Comparison of ENCODE assay signal across 11 cellular contexts in the genomic region with DNA sequence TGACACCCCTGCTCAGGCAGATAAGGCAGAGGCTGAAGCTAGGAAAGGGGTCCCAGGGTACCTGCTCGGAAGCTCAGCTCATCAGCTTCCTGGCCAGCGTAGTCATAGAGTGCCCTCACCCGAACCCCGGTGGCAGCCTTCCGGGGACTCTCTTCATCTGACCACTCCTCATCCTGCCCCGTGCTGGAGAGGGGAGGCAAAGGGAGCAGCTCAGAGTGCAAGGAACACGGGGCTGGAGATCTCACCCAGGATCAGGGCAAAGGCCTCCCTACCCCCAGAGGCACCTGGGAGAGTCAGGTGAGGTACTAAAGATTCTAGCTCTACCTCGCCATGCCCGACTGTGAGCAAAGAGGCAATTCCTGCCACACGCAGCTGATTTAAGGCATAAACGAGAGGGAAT. TPM values are rescaled to one million over a fixed set of nuclear protein-coding genes. Genes with fewer than 3 reads are reported as not detected.
DNase-seq lines count a peak whose midpoint lies in the region; ATAC-seq and TF ChIP-seq lines count a peak whose summit lies in the region.
"Had no signal": no experiment of that assay in that cellular context is flagged by ENCODE, and none has a peak within 500 bp of the region (broad histone marks: within the 10 kb centered on the region; RNA-seq: fewer than 3 reads in every experiment).

No MANE protein-coding gene starts in this region.

- ATAC-seq in heart right ventricle (no peak), SK-N-SH treated with all-trans-retinoic acid at 6 μM for 48 hours (no peak), HG03280 (IDR thresholded peaks at IDR 0.05; ENCODE audit: unreplicated experiment) (no peak)

- H3K4me1 ChIP-seq in heart right ventricle = peaks cover 29 to 85% (median 59%) of the 10 kb centered on the region in 9 donors
- peaks cover 21 to 23% of the 10 kb centered on the region in 2 experiments for H3K4me1 ChIP-seq in neutrophil (ENCODE audit: control insufficient read depth in 1 of 2, insufficient read depth in 1 of 2, low read depth in 1 of 2, low read length in 1 of 2)
- peaks cover 35% of the 10 kb centered on the region for H3K4me1 ChIP-seq in vagina

- 79 to 87% methylated on average over 11 of the region's 11 CpGs for WGBS in heart right ventricle, 2 donors

- H3K36me3 ChIP-seq in heart right ventricle (peaks cover 0 to 57% (median 12%) of the 10 kb centered on the region in 9 donors), neutrophil (peaks cover 17% of the 10 kb centered on the region), vagina (peaks cover 0 to 27% of the 10 kb centered on the region in 2 donors)

- H3K9me3 Mint-ChIP-seq in dendritic cell treated with granulocyte-macrophage colony-stimulating factor and Interleukin-4, amounts not matched to agents 40 ng/mL and 50 ng/mL, for 4 days = no peaks in the 10 kb centered on the region

- no peak overlapping the region for H3K4me3 Mint-ChIP-seq in dendritic cell treated with granulocyte-macrophage colony-stimulating factor and Interleukin-4, amounts not matched to agents 40 ng/mL and 50 ng/mL, for 4 days

- H3K27me3 ChIP-seq in heart right ventricle = peaks cover 0 to 3% (median 0%) of the 10 kb centered on the region in 7 donors
- H3K27me3 ChIP-seq in neutrophil = peaks cover 5% of the 10 kb centered on the region
- no peaks in the 10 kb centered on the region for H3K27me3 ChIP-seq in vagina

- H3K36me3 Mint-ChIP-seq in dendritic cell treated with granulocyte-macrophage colony-stimulating factor and Interleukin-4, amounts not matched to agents 40 ng/mL and 50 ng/mL, for 4 days (ENCODE audit: low read depth) = peaks cover 36% of the 10 kb centered on the region

- peak overlapping the region; percentile 92 to 100 (median 98) for H3K27ac ChIP-seq in heart right ventricle
- peak overlapping the region; percentile 81 for H3K27ac ChIP-seq in neutrophil
- H3K27ac ChIP-seq in vagina = peak overlapping the region; percentile 98

- DNase-seq in heart right ventricle = no peak
- no peak for DNase-seq in cardiac septum (ENCODE audit: low spot score)
- no peak for DNase-seq in vagina (ENCODE audit: extremely low spot score in 2 of 2)
- no peak for DNase-seq in Kasumi-1 (lab: John Stamatoyannopoulos, UW)
- DNase-seq: activated T-cell treated with anti-CD3 and anti-CD28 coated beads, Interleukin-2, amount 50 U/mL, for 48 hours; GF-D8; PC-3 had no signal

- peaks cover 40% of the 10 kb centered on the region for H3K4me1 Mint-ChIP-seq in dendritic cell treated with granulocyte-macrophage colony-stimulating factor and Interleukin-4, amounts not matched to agents 40 ng/mL and 50 ng/mL, for 4 days (ENCODE audit: low read depth)

- intact Hi-C loops in heart right ventricle (cut with DNase I) (loop anchor here (2.0 to 10.0 kb wide), 9 partner anchors 34 to 229 kb away; a partner anchor contains a TSS), cardiac septum (cut with DNase I) (loop anchor here (5.0 kb wide), 1 partner anchor 229 kb away; a partner anchor contains a TSS), vagina (cut with DNase I) (loop anchor here (5.0 kb wide), 3 partner anchors 34 to 174 kb away; a partner anchor contains a TSS)
- intact Hi-C loops in dendritic cell treated with granulocyte-macrophage colony-stimulating factor and Interleukin-4, amounts not matched to agents 40 ng/mL and 50 ng/mL, for 4 days (cut with micrococcal nuclease) = no loop called here

- peak overlapping the region; percentile 91 for H3K27ac Mint-ChIP-seq in dendritic cell treated with granulocyte-macrophage colony-stimulating factor and Interleukin-4, amounts not matched to agents 40 ng/mL and 50 ng/mL, for 4 days

- no peaks in the 10 kb centered on the region for H3K27me3 Mint-ChIP-seq in dendritic cell treated with granulocyte-macrophage colony-stimulating factor and Interleukin-4, amounts not matched to agents 40 ng/mL and 50 ng/mL, for 4 days

- no peak for TF ChIP-seq CTCF in heart right ventricle (IDR thresholded peaks at IDR 0.05)
- TF ChIP-seq CTCF in neutrophil (IDR thresholded peaks at IDR 0.05) = no peak
- no peak for TF ChIP-seq CTCF in vagina (IDR thresholded peaks at IDR 0.05)

- H3K4me3 ChIP-seq in heart right ventricle = peak overlapping the region in 2 of 10 donors; percentile 75 to 87
- no peak overlapping the region for H3K4me3 ChIP-seq in neutrophil (ENCODE audit: low read depth in 1 of 2, low read length in 1 of 2)
- no peak overlapping the region for H3K4me3 ChIP-seq in vagina

- no peak for TF ChIP-seq POLR2A in vagina (IDR thresholded peaks at IDR 0.05)

- H3K9me3 ChIP-seq in heart right ventricle (no peaks in the 10 kb centered on the region), neutrophil (no peaks in the 10 kb centered on the region), vagina (no peaks in the 10 kb centered on the region)

TF ChIP-seq in SK-N-SH treated with all-trans-retinoic acid at 6 μM for 48 hours, 23 proteins besides CTCF, POLR2A, EP300 and RAD21:
- TF ChIP-seq BACH2 (CRISPR knock-in tag; IDR thresholded peaks at IDR 0.05; ENCODE audit: borderline replicate concordance) (no peak), ZFP3 (CRISPR knock-in tag; IDR thresholded peaks at IDR 0.05) (no peak), ESRRG (CRISPR knock-in tag; IDR thresholded peaks at IDR 0.05) (no peak), ZFP30 (CRISPR knock-in tag; IDR thresholded peaks at IDR 0.05) (no peak), GLIS3 (CRISPR knock-in tag; IDR thresholded peaks at IDR 0.05) (no peak), ARNTL (CRISPR knock-in tag; IDR thresholded peaks at IDR 0.05; ENCODE audit: borderline replicate concordance, low read depth) (no peak)
- TF ChIP-seq, protein P1, sequence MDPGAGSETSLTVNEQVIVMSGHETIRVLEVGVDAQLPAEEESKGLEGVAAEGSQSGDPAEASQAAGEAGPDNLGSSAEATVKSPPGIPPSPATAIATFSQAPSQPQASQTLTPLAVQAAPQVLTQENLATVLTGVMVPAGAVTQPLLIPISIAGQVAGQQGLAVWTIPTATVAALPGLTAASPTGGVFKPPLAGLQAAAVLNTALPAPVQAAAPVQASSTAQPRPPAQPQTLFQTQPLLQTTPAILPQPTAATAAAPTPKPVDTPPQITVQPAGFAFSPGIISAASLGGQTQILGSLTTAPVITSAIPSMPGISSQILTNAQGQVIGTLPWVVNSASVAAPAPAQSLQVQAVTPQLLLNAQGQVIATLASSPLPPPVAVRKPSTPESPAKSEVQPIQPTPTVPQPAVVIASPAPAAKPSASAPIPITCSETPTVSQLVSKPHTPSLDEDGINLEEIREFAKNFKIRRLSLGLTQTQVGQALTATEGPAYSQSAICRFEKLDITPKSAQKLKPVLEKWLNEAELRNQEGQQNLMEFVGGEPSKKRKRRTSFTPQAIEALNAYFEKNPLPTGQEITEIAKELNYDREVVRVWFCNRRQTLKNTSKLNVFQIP (CRISPR knock-in tag; IDR thresholded peaks at IDR 0.05; ENCODE audit: borderline replicate concordance, low read depth) = no peak
- TF ChIP-seq, protein P2, sequence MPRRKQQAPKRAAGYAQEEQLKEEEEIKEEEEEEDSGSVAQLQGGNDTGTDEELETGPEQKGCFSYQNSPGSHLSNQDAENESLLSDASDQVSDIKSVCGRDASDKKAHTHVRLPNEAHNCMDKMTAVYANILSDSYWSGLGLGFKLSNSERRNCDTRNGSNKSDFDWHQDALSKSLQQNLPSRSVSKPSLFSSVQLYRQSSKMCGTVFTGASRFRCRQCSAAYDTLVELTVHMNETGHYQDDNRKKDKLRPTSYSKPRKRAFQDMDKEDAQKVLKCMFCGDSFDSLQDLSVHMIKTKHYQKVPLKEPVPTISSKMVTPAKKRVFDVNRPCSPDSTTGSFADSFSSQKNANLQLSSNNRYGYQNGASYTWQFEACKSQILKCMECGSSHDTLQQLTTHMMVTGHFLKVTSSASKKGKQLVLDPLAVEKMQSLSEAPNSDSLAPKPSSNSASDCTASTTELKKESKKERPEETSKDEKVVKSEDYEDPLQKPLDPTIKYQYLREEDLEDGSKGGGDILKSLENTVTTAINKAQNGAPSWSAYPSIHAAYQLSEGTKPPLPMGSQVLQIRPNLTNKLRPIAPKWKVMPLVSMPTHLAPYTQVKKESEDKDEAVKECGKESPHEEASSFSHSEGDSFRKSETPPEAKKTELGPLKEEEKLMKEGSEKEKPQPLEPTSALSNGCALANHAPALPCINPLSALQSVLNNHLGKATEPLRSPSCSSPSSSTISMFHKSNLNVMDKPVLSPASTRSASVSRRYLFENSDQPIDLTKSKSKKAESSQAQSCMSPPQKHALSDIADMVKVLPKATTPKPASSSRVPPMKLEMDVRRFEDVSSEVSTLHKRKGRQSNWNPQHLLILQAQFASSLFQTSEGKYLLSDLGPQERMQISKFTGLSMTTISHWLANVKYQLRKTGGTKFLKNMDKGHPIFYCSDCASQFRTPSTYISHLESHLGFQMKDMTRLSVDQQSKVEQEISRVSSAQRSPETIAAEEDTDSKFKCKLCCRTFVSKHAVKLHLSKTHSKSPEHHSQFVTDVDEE (CRISPR knock-in tag; IDR thresholded peaks at IDR 0.05) = no peak

RNA-seq across cellular contexts. Expression of a gene that starts 1.6 kb away (rescaled TPM):
- total RNA-seq in heart right ventricle (10 to 100 TPM; 55.7 to 69.7 (median 62.9) TPM), cardiac septum (72.3 TPM), vagina (79.3 TPM)
- polyA plus RNA-seq in heart right ventricle = 10 to 100 TPM; 47.8 to 70.2 TPM

RNA-seq across cellular contexts. Expression of a gene that starts 7.9 kb away (rescaled TPM):
- total RNA-seq in heart right ventricle (100 to 1,000 TPM; 146 to 335 (median 257) TPM), cardiac septum (295 TPM), vagina (59.4 TPM)
- polyA plus RNA-seq in heart right ventricle = 100 to 1,000 TPM; 163 to 209 TPM

RNA-seq across cellular contexts. Expression of a gene that starts 36.5 kb away (rescaled TPM):
- total RNA-seq in heart right ventricle = 10 to 100 TPM in 4 of 10 donors, 1 to 10 TPM in 6; 6.4 to 22.5 (median 8.3) TPM
- polyA plus RNA-seq in heart right ventricle = 10 to 100 TPM in 1 of 2 donors, 1 to 10 TPM in 1; 8.1 to 30.6 TPM
- total RNA-seq in cardiac septum = 13.9 TPM
- 42.2 TPM for total RNA-seq in vagina
